In genomic region chr11:3412837-3413236, GRCh38 we compare ENCODE assay signal across 29 cellular contexts.
"Had no signal": no experiment of that assay in that cellular context is flagged by ENCODE, and none has a peak within 500 bp of the region (broad histone marks: within the 10 kb centered on the region; RNA-seq: fewer than 3 reads in every experiment).

No MANE protein-coding gene starts in this region.

- ATAC-seq: naive thymus-derived CD4-positive, alpha-beta T cell; natural killer cell; psoas muscle; right cardiac atrium; right lobe of liver; stimulated activated effector memory CD8-positive, alpha-beta T cell treated with anti-CD3 and anti-CD28 coated beads, Interleukin-12 subunit alpha, Interleukin-12 subunit beta, amount 100 ng/mL, for 72 hours; stimulated activated naive B cell treated with anti-CD40 and anti-IgM and Interleukin-4, amounts not matched to agents 10 μg/mL and 1 μg/mL and 100 μg/mL, for 72 hours had no signal

- H3K36me3 Mint-ChIP-seq: naive thymus-derived CD4-positive, alpha-beta T cell; natural killer cell; neural progenitor cell; stimulated activated effector memory CD8-positive, alpha-beta T cell treated with anti-CD3 and anti-CD28 coated beads, Interleukin-12 subunit alpha, Interleukin-12 subunit beta, amount 100 ng/mL, for 72 hours; stimulated activated naive B cell treated with anti-CD40 and anti-IgM and Interleukin-4, amounts not matched to agents 10 μg/mL and 1 μg/mL and 100 μg/mL, for 72 hours had no signal

- H3K4me1 Mint-ChIP-seq: nephron; stimulated activated effector memory CD8-positive, alpha-beta T cell treated with anti-CD3 and anti-CD28 coated beads, Interleukin-12 subunit alpha, Interleukin-12 subunit beta, amount 100 ng/mL, for 72 hours had no signal

- H3K9ac ChIP-seq: neural progenitor cell, parathyroid adenoma had no signal

- H3K4me1 ChIP-seq: parathyroid adenoma, psoas muscle, right lobe of liver, sigmoid colon, upper lobe of left lung, vagina had no signal

- DNase-seq: naive thymus-derived CD4-positive, alpha-beta T cell; natural killer cell; occipital lobe; psoas muscle; right cardiac atrium; right lobe of liver; sigmoid colon; small intestine; stimulated activated CD4-positive, alpha-beta T cell treated with anti-CD3 and anti-CD28 coated beads, Interleukin-15, amount 100 ng/mL, for 24 hours; stimulated activated CD4-positive, alpha-beta T cell treated with anti-CD3 and anti-CD28 coated beads, Interleukin-2, amount 100 ng/mL, for 24 hours; stimulated activated CD4-positive, alpha-beta T cell treated with anti-CD3 and anti-CD28 coated beads, Interleukin-2, amount 100 ng/mL, for 48 hours; stimulated activated CD4-positive, alpha-beta T cell treated with anti-CD3 and anti-CD28 coated beads, Interleukin-4, amount 100 ng/mL, for 24 hours; stimulated activated naive B cell treated with anti-CD40 and anti-IgM and Interleukin-4, amounts not matched to agents 10 μg/mL and 1 μg/mL and 100 μg/mL, for 72 hours; stimulated activated naive CD4-positive, alpha-beta T cell treated with Interleukin-2 at 50 U/mL for 16 hours; stomach; thyroid gland; trophoblast cell had no signal

- H3K9me3 ChIP-seq: ovary, psoas muscle, right lobe of liver, sigmoid colon, stomach, thoracic aorta, thyroid gland, tibial nerve, upper lobe of left lung, vagina had no signal

- H3K9me3 Mint-ChIP-seq: naive thymus-derived CD4-positive, alpha-beta T cell; natural killer cell; nephron; neural progenitor cell; stimulated activated effector memory CD8-positive, alpha-beta T cell treated with anti-CD3 and anti-CD28 coated beads, Interleukin-12 subunit alpha, Interleukin-12 subunit beta, amount 100 ng/mL, for 72 hours; stimulated activated naive B cell treated with anti-CD40 and anti-IgM and Interleukin-4, amounts not matched to agents 10 μg/mL and 1 μg/mL and 100 μg/mL, for 72 hours; stimulated activated naive CD8-positive, alpha-beta T cell treated with anti-CD3 and anti-CD28 coated beads, Interleukin-15, Interleukin-2, amounts not matched to agents 100 ng/mL and 50 ng/mL, for 24 hours had no signal

- FAIRE-seq: small intestine, urothelium cell line had no signal

- H3K27ac ChIP-seq: neural progenitor cell, ovary, parathyroid adenoma, psoas muscle, right lobe of liver, sigmoid colon, stomach, thoracic aorta, thyroid gland, tibial nerve, upper lobe of left lung, vagina had no signal

- H2AFZ ChIP-seq: neural progenitor cell, parathyroid adenoma had no signal

- H3K27me3 Mint-ChIP-seq: naive thymus-derived CD4-positive, alpha-beta T cell; stimulated activated naive B cell treated with anti-CD40 and anti-IgM and Interleukin-4, amounts not matched to agents 10 μg/mL and 1 μg/mL and 100 μg/mL, for 72 hours; stimulated activated naive CD8-positive, alpha-beta T cell treated with anti-CD3 and anti-CD28 coated beads, Interleukin-15, Interleukin-2, amounts not matched to agents 100 ng/mL and 50 ng/mL, for 24 hours had no signal

- H3K79me2 ChIP-seq: parathyroid adenoma had no signal

- H3K27me3 ChIP-seq: neural progenitor cell, ovary, right lobe of liver, sigmoid colon, stomach, thyroid gland, tibial nerve, upper lobe of left lung, vagina had no signal

- H3K4me2 ChIP-seq: neural progenitor cell had no signal

- H3K36me3 ChIP-seq: neural progenitor cell, ovary, right lobe of liver, sigmoid colon, stomach, thoracic aorta, thyroid gland, tibial nerve, upper lobe of left lung, vagina had no signal

- H3K4me3 ChIP-seq: neural progenitor cell, ovary, psoas muscle, right lobe of liver, sigmoid colon, stomach, thoracic aorta, thyroid gland, tibial nerve, upper lobe of left lung, vagina had no signal

- H3K27ac Mint-ChIP-seq: naive thymus-derived CD4-positive, alpha-beta T cell; natural killer cell; nephron; neural progenitor cell; progenitor cell of endocrine pancreas; stimulated activated effector memory CD8-positive, alpha-beta T cell treated with anti-CD3 and anti-CD28 coated beads, Interleukin-12 subunit alpha, Interleukin-12 subunit beta, amount 100 ng/mL, for 72 hours; stimulated activated naive B cell treated with anti-CD40 and anti-IgM and Interleukin-4, amounts not matched to agents 10 μg/mL and 1 μg/mL and 100 μg/mL, for 72 hours; stimulated activated naive CD8-positive, alpha-beta T cell treated with anti-CD3 and anti-CD28 coated beads, Interleukin-15, Interleukin-2, amounts not matched to agents 100 ng/mL and 50 ng/mL, for 24 hours had no signal

- H3K4me3 Mint-ChIP-seq: naive thymus-derived CD4-positive, alpha-beta T cell; natural killer cell; nephron; neural progenitor cell; stimulated activated effector memory CD8-positive, alpha-beta T cell treated with anti-CD3 and anti-CD28 coated beads, Interleukin-12 subunit alpha, Interleukin-12 subunit beta, amount 100 ng/mL, for 72 hours; stimulated activated naive B cell treated with anti-CD40 and anti-IgM and Interleukin-4, amounts not matched to agents 10 μg/mL and 1 μg/mL and 100 μg/mL, for 72 hours; stimulated activated naive CD8-positive, alpha-beta T cell treated with anti-CD3 and anti-CD28 coated beads, Interleukin-15, Interleukin-2, amounts not matched to agents 100 ng/mL and 50 ng/mL, for 24 hours had no signal
